1 cellular context compared by ENCODE assay signal in genomic region chr11:118980191-118980881, GRCh38.
TF ChIP-seq lines count a peak whose summit lies in the region.

No MANE protein-coding gene starts in this region.

TF ChIP-seq in K562, 482 proteins besides CTCF, POLR2A, EP300 and RAD21 (continued from another document and continues in another):
- peak; percentile 35; the same call in 1 of the 2 replicates for TF ChIP-seq CBFA2T2 (conservative IDR thresholded peaks at IDR 0.05)
- no peak for TF ChIP-seq CREBBP (IDR thresholded peaks at IDR 0.05; ENCODE audit: low read depth, low read length)
- no peak for TF ChIP-seq EZH2 (IDR thresholded peaks at IDR 0.05; ENCODE audit: borderline replicate concordance, low read depth, low read length)
- no peak for TF ChIP-seq ZNF324 (CRISPR knock-in tag; IDR thresholded peaks at IDR 0.05)
- TF ChIP-seq C11orf30 (IDR thresholded peaks at IDR 0.05; ENCODE audit: low read depth): peak; percentile 90
- TF ChIP-seq RBM39 (optimal IDR thresholded peaks at IDR 0.05; ENCODE audit: low read depth, low read length): no peak
- TF ChIP-seq MAFF (IDR thresholded peaks at IDR 0.05; ENCODE audit: low read length): peak; percentile 31; the same call in 1 of the 2 replicates
- TF ChIP-seq ZNF77 (CRISPR knock-in tag; IDR thresholded peaks at IDR 0.05): no peak
- TF ChIP-seq ETV5 (CRISPR knock-in tag; IDR thresholded peaks at IDR 0.05; ENCODE audit: low read depth): peak; percentile 70; the same call in 1 of the 2 replicates
- TF ChIP-seq PCBP1 (IDR thresholded peaks at IDR 0.05; ENCODE audit: low read depth, low read length, poor library complexity, severe bottlenecking): no peak
- TF ChIP-seq SLC30A9 (CRISPR knock-in tag; IDR thresholded peaks at IDR 0.05): no peak
- TF ChIP-seq KAT2B (IDR thresholded peaks at IDR 0.05; ENCODE audit: low read depth, low read length): no peak
- peak in 1 of 3 experiments; percentile 94; a peak in 2 of 6 replicates for TF ChIP-seq ZBTB11 (CRISPR knock-in tag; IDR thresholded peaks at IDR 0.05)
- TF ChIP-seq POLR2B (IDR thresholded peaks at IDR 0.05; ENCODE audit: low read depth, partially characterized antibody): peak; percentile 38
- no peak for TF ChIP-seq TGIF2 (CRISPR knock-in tag; IDR thresholded peaks at IDR 0.05)
- TF ChIP-seq EP400 (IDR thresholded peaks at IDR 0.05): peak; percentile 98
- peak; percentile 72 for TF ChIP-seq MAFK (IDR thresholded peaks at IDR 0.05; ENCODE audit: low read length)
- peak; percentile 80 for TF ChIP-seq ETV1 (tag; conservative IDR thresholded peaks at IDR 0.05; ENCODE audit: low read depth)
- no peak for TF ChIP-seq ASH1L (IDR thresholded peaks at IDR 0.05; ENCODE audit: borderline replicate concordance, low read depth, partially characterized antibody)
- TF ChIP-seq CEBPZ (IDR thresholded peaks at IDR 0.05; ENCODE audit: borderline replicate concordance, low read depth, low read length): no peak
- no peak for TF ChIP-seq HMG20A (CRISPR knock-in tag; conservative IDR thresholded peaks at IDR 0.05)
- TF ChIP-seq HES1 (IDR thresholded peaks at IDR 0.05; ENCODE audit: low read depth): no peak
- TF ChIP-seq NRF1 (conservative IDR thresholded peaks at IDR 0.05 in 1 of 2, IDR thresholded peaks at IDR 0.05 in 1 of 2): peak; percentile 54 to 57
- no peak for TF ChIP-seq ATF2 (CRISPR knock-in tag; IDR thresholded peaks at IDR 0.05)
- peak; percentile 87 for TF ChIP-seq ZBTB40 (IDR thresholded peaks at IDR 0.05)
- TF ChIP-seq ZBTB40 (CRISPR knock-in tag; IDR thresholded peaks at IDR 0.05): no peak
- peak; percentile 23 for TF ChIP-seq HNRNPLL (IDR thresholded peaks at IDR 0.05; ENCODE audit: low read depth, low read length, poor library complexity, severe bottlenecking)
- 0 out of 2 replicates have a peak, but pooled peaks have one; percentile 11 for TF ChIP-seq FOXO4 (CRISPR knock-in tag; IDR thresholded peaks at IDR 0.05)
- peak; percentile 65; the same call in 1 of the 2 replicates for TF ChIP-seq HMGXB4 (CRISPR knock-in tag; IDR thresholded peaks at IDR 0.05)
- TF ChIP-seq ZNF212 (CRISPR knock-in tag; IDR thresholded peaks at IDR 0.05): no peak
- TF ChIP-seq ZNF175 (CRISPR knock-in tag; IDR thresholded peaks at IDR 0.05; ENCODE audit: low read depth): peak; percentile 82
- no peak for TF ChIP-seq TFE3 (CRISPR knock-in tag; IDR thresholded peaks at IDR 0.05)
- TF ChIP-seq KHSRP (IDR thresholded peaks at IDR 0.05): no peak
- no peak for TF ChIP-seq MYBL2 (IDR thresholded peaks at IDR 0.05; ENCODE audit: low read depth)
- no peak for TF ChIP-seq MYBL2 (CRISPR knock-in tag; IDR thresholded peaks at IDR 0.05; ENCODE audit: borderline replicate concordance)
- no peak for TF ChIP-seq ETV6 (IDR thresholded peaks at IDR 0.05; ENCODE audit: borderline replicate concordance in 1 of 2, low read depth in 2 of 2, low read length in 1 of 2)
- no peak for TF ChIP-seq ETV6 (CRISPR knock-in tag; IDR thresholded peaks at IDR 0.05; ENCODE audit: borderline replicate concordance)
